11 cellular contexts compared by ENCODE assay signal in genomic region chr3:16350041-16350952, GRCh38.
DNase-seq lines count a peak whose midpoint lies in the region; ATAC-seq, FAIRE-seq and TF ChIP-seq lines count a peak whose summit lies in the region.
"Had no signal": no experiment of that assay in that cellular context is flagged by ENCODE, and none has a peak within 500 bp of the region (broad histone marks: within the 10 kb centered on the region; RNA-seq: fewer than 3 reads in every experiment).

No MANE protein-coding gene starts in this region.

- 59% methylated on average over 4 of the region's 4 CpGs for WGBS in esophagus muscularis mucosa

- DNase-seq in Right ventricle myocardium superior (no peak), right atrium auricular region (ENCODE audit: low spot score) (no peak), RWPE2 (ENCODE audit: low spot score) (no peak), esophagus muscularis mucosa (ENCODE audit: extremely low spot score) (no peak), stromal cell of bone marrow (ENCODE audit: low read depth) (peak; percentile 81), NCI-H128 (lab: John Stamatoyannopoulos, UW; ENCODE audit: unreplicated experiment) (no peak), GM19239 (ENCODE audit: insufficient read length, low spot score) (no peak)
- DNase-seq: NCI-H446 treated with DMSO at 0.1 percent for 48 hours, retina had no signal

- no peak overlapping the region for H3K27ac ChIP-seq in right atrium auricular region
- H3K27ac ChIP-seq in RWPE2 (ENCODE audit: poor library complexity, severe bottlenecking), result no peak overlapping the region
- peak overlapping the region in 3 of 4 donors; percentile 8 to 38 (median 24) for H3K27ac ChIP-seq in esophagus muscularis mucosa (replicated peaks in 1 of 4)

- FAIRE-seq in GM19239 (lab: Jason Lieb, UNC), result no peak
- FAIRE-seq: endometrium had no signal

- no peak for TF ChIP-seq POLR2A in esophagus muscularis mucosa (IDR thresholded peaks at IDR 0.05; ENCODE audit: low read depth)

- H3K36me3 ChIP-seq in right atrium auricular region, result peaks cover 10% of the 10 kb centered on the region
- H3K36me3 ChIP-seq in RWPE2 (ENCODE audit: low read depth), result no peaks in the 10 kb centered on the region
- H3K36me3 ChIP-seq in esophagus muscularis mucosa, result peaks cover 0 to 42% (median 16%) of the 10 kb centered on the region in 4 donors

- H3K4me3 ChIP-seq in right atrium auricular region (no peak overlapping the region), RWPE2 (ENCODE audit: severe bottlenecking) (no peak overlapping the region), esophagus muscularis mucosa (no peak overlapping the region)

- H3K27me3 ChIP-seq in right atrium auricular region, result no peaks in the 10 kb centered on the region
- H3K27me3 ChIP-seq in RWPE2 (ENCODE audit: insufficient read depth, poor library complexity, severe bottlenecking), result no peaks in the 10 kb centered on the region
- H3K27me3 ChIP-seq in esophagus muscularis mucosa, result no peaks in the 10 kb centered on the region

- TF ChIP-seq EP300 in esophagus muscularis mucosa (IDR thresholded peaks at IDR 0.05), result no peak

- TF ChIP-seq CTCF in right atrium auricular region (IDR thresholded peaks at IDR 0.05), result no peak
- TF ChIP-seq CTCF in RWPE2 (IDR thresholded peaks at IDR 0.05; ENCODE audit: poor library complexity, severe bottlenecking), result no peak
- TF ChIP-seq CTCF in esophagus muscularis mucosa (IDR thresholded peaks at IDR 0.05), result no peak

- ATAC-seq in Right ventricle myocardium superior (ENCODE audit: poor library complexity) (peak; percentile 21), RWPE2 (ENCODE audit: low read depth) (peak; percentile 42; the same call in 1 of the 3 replicates), GM18498 (IDR thresholded peaks at IDR 0.05; ENCODE audit: unreplicated experiment) (no peak)

- H3K9me3 ChIP-seq in right atrium auricular region (no peaks in the 10 kb centered on the region), RWPE2 (ENCODE audit: severe bottlenecking) (no peaks in the 10 kb centered on the region), esophagus muscularis mucosa (no peaks in the 10 kb centered on the region)

- H3K4me1 ChIP-seq in right atrium auricular region (peaks cover 0 to 17% of the 10 kb centered on the region in 2 donors), RWPE2 (ENCODE audit: insufficient read depth, poor library complexity, severe bottlenecking) (no peaks in the 10 kb centered on the region), esophagus muscularis mucosa (peaks cover 9 to 38% (median 27%) of the 10 kb centered on the region in 4 donors)

- intact Hi-C loops in Right ventricle myocardium superior (cut with DNase I) (no loop called here), esophagus muscularis mucosa (cut with DNase I) (no loop called here)

Comparison
In these comparisons a context has a peak if more than half of its experiments do, and no peak if none do; other contexts are left out.
1. H3K27ac ChIP-seq: peak in esophagus muscularis mucosa (3 of 4); none in right atrium auricular region (0 of 2) and RWPE2 (single experiment).